In genomic region chr15:93948728-93949127, GRCh38 we compare ENCODE assay signal across 30 cellular contexts.
DNase-seq lines count a peak whose midpoint lies in the region; ATAC-seq and TF ChIP-seq lines count a peak whose summit lies in the region.
"Had no signal": no experiment of that assay in that cellular context is flagged by ENCODE, and none has a peak within 500 bp of the region (broad histone marks: within the 10 kb centered on the region; RNA-seq: fewer than 3 reads in every experiment).

No MANE protein-coding gene starts in this region.

- DNase-seq in A673 (ENCODE audit: low spot score) (peak; percentile 88), DMS153 treated with DMSO at 0.1 percent for 48 hours (lab: John Stamatoyannopoulos, UW; ENCODE audit: unreplicated experiment) (peak; percentile 23), NCI-H69 (lab: John Stamatoyannopoulos, UW) (peak; percentile 63), left kidney (ENCODE audit: low read depth, low spot score) (peak; percentile 35), NCI-H187 (lab: John Stamatoyannopoulos, UW) (no peak), islet precursor cell (no peak)
- no peak for DNase-seq in activated T-cell treated with anti-CD3 and anti-CD28 coated beads, Interleukin-2, amount 50 U/mL, for 72 hours
- DNase-seq: activated CD4-positive, alpha-beta T cell treated with anti-CD3 and anti-CD28 coated beads for 36 hours; activated CD8-positive, alpha-beta memory T cell treated with anti-CD3 and anti-CD28 coated beads, Interleukin-2, amount 10 ng/mL, durations not matched to agents 7 days and 5 days; CD4-positive, CD25-positive, alpha-beta regulatory T cell; cerebellar nuclear complex; DMS53; heart right ventricle; left lung; MM.1S; natural killer cell; NCI-H187 treated with DMSO at 0.1 percent for 48 hours; NCI-H446 treated with DMSO at 0.1 percent for 48 hours; psoas muscle; SIG-M5; T-cell had no signal

- no peaks in the 10 kb centered on the region for H3K27me3 Mint-ChIP-seq in activated T-cell treated with anti-CD3 and anti-CD28 coated beads, Interleukin-2, amount 50 U/mL, for 72 hours (ENCODE audit: low read depth)
- H3K27me3 Mint-ChIP-seq: activated CD4-positive, alpha-beta T cell treated with anti-CD3 and anti-CD28 coated beads for 36 hours had no signal

- POLR2A ChIA-PET in A673 (lab: Charles Lee; ENCODE audit: low non-redundant PET): no interaction called here

- CTCF ChIA-PET in A673 (lab: Charles Lee): interaction anchor here (0.6 kb wide), 1 partner anchor 104 kb away, joined by 3 read pairs; no protein-coding TSS in a partner anchor

- H3K4me3 Mint-ChIP-seq in activated T-cell treated with anti-CD3 and anti-CD28 coated beads, Interleukin-2, amount 50 U/mL, for 72 hours: no peak overlapping the region
- H3K4me3 Mint-ChIP-seq: activated CD4-positive, alpha-beta T cell treated with anti-CD3 and anti-CD28 coated beads for 36 hours; activated CD8-positive, alpha-beta memory T cell treated with anti-CD3 and anti-CD28 coated beads, Interleukin-2, amount 10 ng/mL, durations not matched to agents 7 days and 5 days; activated T-helper 1 cell treated with anti-CD3 and anti-CD28 coated beads, Interleukin-12 subunit alpha, Interleukin-12 subunit beta, Interleukin-2, Interleukin-4 antibody, amounts not matched to agents 30 ng/mL and 10 ng/mL and 1 ng/mL, durations not matched to agents 14 hours and 24 hours and 36 hours; CD4-positive, CD25-positive, alpha-beta regulatory T cell; natural killer cell; stimulated activated memory B cell treated with anti-CD40 and anti-IgM and Interleukin-4, amounts not matched to agents 10 μg/mL and 1 μg/mL and 100 μg/mL, for 72 hours; T-cell had no signal

- no peak for TF ChIP-seq CTCF in A673 (conservative IDR thresholded peaks at IDR 0.05; ENCODE audit: low read depth, low read length)

- ATAC-seq in HG03097 (IDR thresholded peaks at IDR 0.05; ENCODE audit: low FRiP score, unreplicated experiment): no peak
- no peak for ATAC-seq in activated T-cell treated with anti-CD3 and anti-CD28 coated beads, Interleukin-2, amount 50 U/mL, for 72 hours (replicated peaks in 1 of 2)
- ATAC-seq: activated CD4-positive, alpha-beta T cell treated with anti-CD3 and anti-CD28 coated beads for 36 hours; activated CD8-positive, alpha-beta memory T cell treated with anti-CD3 and anti-CD28 coated beads, Interleukin-2, amount 10 ng/mL, durations not matched to agents 7 days and 5 days; activated naive CD4-positive, alpha-beta T cell treated with anti-CD3 and anti-CD28 coated beads, Interleukin-2, amount 50 U/mL, for 72 hours; HCT116; K562; left lung; natural killer cell; psoas muscle; stimulated activated memory B cell treated with anti-CD40 and anti-IgM and Interleukin-4, amounts not matched to agents 10 μg/mL and 1 μg/mL and 100 μg/mL, for 72 hours; T-cell had no signal

- intact Hi-C loops in A673 (cut with micrococcal nuclease; ENCODE audit: unreplicated experiment): no loop called here

- no peaks in the 10 kb centered on the region for H3K9me3 Mint-ChIP-seq in activated T-cell treated with anti-CD3 and anti-CD28 coated beads, Interleukin-2, amount 50 U/mL, for 72 hours
- H3K9me3 Mint-ChIP-seq: activated T-helper 1 cell treated with anti-CD3 and anti-CD28 coated beads, Interleukin-12 subunit alpha, Interleukin-12 subunit beta, Interleukin-2, Interleukin-4 antibody, amounts not matched to agents 30 ng/mL and 10 ng/mL and 1 ng/mL, durations not matched to agents 14 hours and 24 hours and 36 hours; natural killer cell had no signal

- H3K4me3 ChIP-seq in A673 (ENCODE audit: low read depth, low read length, poor library complexity, severe bottlenecking): no peak overlapping the region
- H3K4me3 ChIP-seq: heart right ventricle, K562, left lung, psoas muscle, skin epidermis, suprapubic skin, vagina had no signal

- H3K9me3 ChIP-seq in A673 (ENCODE audit: low read depth, low read length, poor library complexity, severe bottlenecking): no peaks in the 10 kb centered on the region
- H3K9me3 ChIP-seq: left lung, psoas muscle, suprapubic skin, vagina had no signal

- BruUV-seq in A673 (replicated peaks; lab: Mats Ljungman, UMichigan): no TSS peak

- no peaks in the 10 kb centered on the region for H3K36me3 ChIP-seq in A673 (ENCODE audit: insufficient read depth, low read length, poor library complexity, severe bottlenecking)
- H3K36me3 ChIP-seq: heart right ventricle, left lung, suprapubic skin, vagina had no signal

- no peaks in the 10 kb centered on the region for H3K36me3 Mint-ChIP-seq in activated T-cell treated with anti-CD3 and anti-CD28 coated beads, Interleukin-2, amount 50 U/mL, for 72 hours (ENCODE audit: insufficient read depth in 2 of 2)
- H3K36me3 Mint-ChIP-seq: activated CD8-positive, alpha-beta memory T cell treated with anti-CD3 and anti-CD28 coated beads, Interleukin-2, amount 10 ng/mL, durations not matched to agents 7 days and 5 days; activated naive CD4-positive, alpha-beta T cell treated with anti-CD3 and anti-CD28 coated beads, Interleukin-2, amount 50 U/mL, for 72 hours; CD4-positive, CD25-positive, alpha-beta regulatory T cell; natural killer cell; stimulated activated memory B cell treated with anti-CD40 and anti-IgM and Interleukin-4, amounts not matched to agents 10 μg/mL and 1 μg/mL and 100 μg/mL, for 72 hours; T-cell had no signal

- H3K27ac Mint-ChIP-seq in activated T-cell treated with anti-CD3 and anti-CD28 coated beads, Interleukin-2, amount 50 U/mL, for 72 hours: no peak overlapping the region
- H3K27ac Mint-ChIP-seq: activated CD4-positive, alpha-beta T cell treated with anti-CD3 and anti-CD28 coated beads for 36 hours; activated CD8-positive, alpha-beta memory T cell treated with anti-CD3 and anti-CD28 coated beads, Interleukin-2, amount 10 ng/mL, durations not matched to agents 7 days and 5 days; activated naive CD4-positive, alpha-beta T cell treated with anti-CD3 and anti-CD28 coated beads, Interleukin-2, amount 50 U/mL, for 72 hours; activated T-helper 1 cell treated with anti-CD3 and anti-CD28 coated beads, Interleukin-12 subunit alpha, Interleukin-12 subunit beta, Interleukin-2, Interleukin-4 antibody, amounts not matched to agents 30 ng/mL and 10 ng/mL and 1 ng/mL, durations not matched to agents 14 hours and 24 hours and 36 hours; CD4-positive, CD25-positive, alpha-beta regulatory T cell; natural killer cell; stimulated activated memory B cell treated with anti-CD40 and anti-IgM and Interleukin-4, amounts not matched to agents 10 μg/mL and 1 μg/mL and 100 μg/mL, for 72 hours; T-cell had no signal

- H3K27ac ChIP-seq in A673 (ENCODE audit: low read depth, low read length, poor library complexity, severe bottlenecking): no peak overlapping the region
- H3K27ac ChIP-seq: heart right ventricle, left lung, psoas muscle, skin epidermis, suprapubic skin, vagina had no signal

- H3K27me3 ChIP-seq in A673 (replicated peaks; ENCODE audit: insufficient read depth, low read depth, low read length, poor library complexity): peaks cover 9% of the 10 kb centered on the region
- H3K27me3 ChIP-seq: left lung, suprapubic skin, vagina had no signal

- no peaks in the 10 kb centered on the region for H3K4me1 Mint-ChIP-seq in activated T-cell treated with anti-CD3 and anti-CD28 coated beads, Interleukin-2, amount 50 U/mL, for 72 hours (ENCODE audit: low read depth)
- H3K4me1 Mint-ChIP-seq: activated CD4-positive, alpha-beta T cell treated with anti-CD3 and anti-CD28 coated beads for 36 hours; activated CD8-positive, alpha-beta memory T cell treated with anti-CD3 and anti-CD28 coated beads, Interleukin-2, amount 10 ng/mL, durations not matched to agents 7 days and 5 days; CD4-positive, CD25-positive, alpha-beta regulatory T cell; natural killer cell; stimulated activated memory B cell treated with anti-CD40 and anti-IgM and Interleukin-4, amounts not matched to agents 10 μg/mL and 1 μg/mL and 100 μg/mL, for 72 hours; T-cell had no signal

- H3K4me1 ChIP-seq in A673 (ENCODE audit: insufficient read depth, low read length, poor library complexity, severe bottlenecking): peaks cover 15% of the 10 kb centered on the region
- H3K4me1 ChIP-seq: heart right ventricle, left lung, psoas muscle, vagina had no signal

Comparison
In these comparisons a context has a peak if more than half of its experiments do, and no peak if none do; other contexts are left out.
1. DNase-seq: peak in A673 (single experiment), DMS153 treated with DMSO at 0.1 percent for 48 hours (single experiment), NCI-H69 (single experiment) and left kidney (single experiment); none in NCI-H187 (0 of 2), islet precursor cell (single experiment) and activated T-cell treated with anti-CD3 and anti-CD28 coated beads, Interleukin-2, amount 50 U/mL, for 72 hours (0 of 2).